Comparison of ENCODE assay signal across 13 cellular contexts in the genomic region with DNA sequence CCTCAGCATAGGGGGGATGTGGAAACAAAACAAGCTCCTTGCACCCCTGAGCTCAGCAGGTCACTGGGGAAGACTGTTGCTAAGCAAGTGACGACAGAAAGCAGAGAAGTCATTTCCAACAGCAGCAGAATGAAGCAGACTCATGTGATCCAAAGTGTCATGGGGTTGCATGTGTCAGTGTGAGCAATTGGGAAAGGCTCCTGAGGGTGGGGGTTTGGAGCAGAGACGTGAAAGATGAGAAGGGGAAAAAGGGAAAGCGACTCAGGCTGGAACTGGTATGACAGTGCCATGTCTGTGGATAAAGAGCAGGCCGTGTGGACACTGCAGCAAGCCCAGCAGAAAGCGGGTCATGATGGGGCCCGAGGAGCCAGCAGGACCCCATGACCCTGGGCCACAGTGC.
DNase-seq lines count a peak whose midpoint lies in the region; ATAC-seq, FAIRE-seq and TF ChIP-seq lines count a peak whose summit lies in the region.
"Had no signal": no experiment of that assay in that cellular context is flagged by ENCODE, and none has a peak within 500 bp of the region (broad histone marks: within the 10 kb centered on the region; RNA-seq: fewer than 3 reads in every experiment).

No MANE protein-coding gene starts in this region.

- H3K9me3 ChIP-seq in left lung: no peaks in the 10 kb centered on the region
- H3K9me3 ChIP-seq: colonic mucosa, tibial artery had no signal

- no peaks in the 10 kb centered on the region for H3K36me3 Mint-ChIP-seq in activated CD8-positive, alpha-beta T cell treated with anti-CD3 and anti-CD28 coated beads for 36 hours (ENCODE audit: low read depth)

- FAIRE-seq in bronchial epithelial cell (lab: Jason Lieb, UNC): no peak
- FAIRE-seq: G401.6, HTR-8/SVneo had no signal

- H3K27me3 ChIP-seq in bronchial epithelial cell (ENCODE audit: control insufficient read depth, insufficient read depth, low read length): no peaks in the 10 kb centered on the region
- peaks cover 0 to 41% of the 10 kb centered on the region in 2 donors for H3K27me3 ChIP-seq in left lung
- H3K27me3 ChIP-seq: colonic mucosa had no signal

- H3K9me3 Mint-ChIP-seq in activated CD8-positive, alpha-beta T cell treated with anti-CD3 and anti-CD28 coated beads for 36 hours: no peaks in the 10 kb centered on the region

- intact Hi-C loops in Right ventricle myocardium inferior (cut with DNase I): no loop called here
- intact Hi-C loops in Right ventricle myocardium superior (cut with DNase I): no loop called here
- intact Hi-C loops in left lung (cut with DNase I): no loop called here
- intact Hi-C loops in activated CD8-positive, alpha-beta T cell treated with anti-CD3 and anti-CD28 coated beads for 36 hours (cut with micrococcal nuclease): no loop called here

- CTCF ChIA-PET in activated CD8-positive, alpha-beta T cell treated with anti-CD3 and anti-CD28 coated beads for 36 hours (lab: Charles Lee): no interaction called here

- H3K36me3 ChIP-seq in bronchial epithelial cell (ENCODE audit: control insufficient read depth, insufficient read depth, low read length): no peaks in the 10 kb centered on the region
- no peaks in the 10 kb centered on the region for H3K36me3 ChIP-seq in left lung
- H3K36me3 ChIP-seq: colonic mucosa, tibial artery had no signal

- H3K4me1 ChIP-seq in left lung: no peaks in the 10 kb centered on the region
- H3K4me1 ChIP-seq: colonic mucosa, tibial artery had no signal

- DNase-seq in Right ventricle myocardium inferior (ENCODE audit: missing footprints) (no peak), Right ventricle myocardium superior (no peak), bronchial epithelial cell (ENCODE audit: low read depth) (peak; percentile 13), left lung (no peak), stromal cell of bone marrow (ENCODE audit: low read depth) (peak; percentile 94), T1000 (lab: John Stamatoyannopoulos, UW) (no peak), GM19238 (ENCODE audit: insufficient read length, low spot score) (no peak)
- DNase-seq in activated CD8-positive, alpha-beta T cell treated with anti-CD3 and anti-CD28 coated beads for 36 hours: no peak
- DNase-seq: colonic mucosa, NCI-H1417 treated with DMSO at 0.1 percent for 48 hours had no signal

- H3K4me3 Mint-ChIP-seq in activated CD8-positive, alpha-beta T cell treated with anti-CD3 and anti-CD28 coated beads for 36 hours: no peak overlapping the region

- TF ChIP-seq CTCF in bronchial epithelial cell (IDR thresholded peaks at IDR 0.05; ENCODE audit: insufficient read depth, low read length, severe bottlenecking) (no peak), left lung (IDR thresholded peaks at IDR 0.05) (no peak)
- no peak for TF ChIP-seq CTCF in activated CD8-positive, alpha-beta T cell treated with anti-CD3 and anti-CD28 coated beads for 36 hours (IDR thresholded peaks at IDR 0.05)

- no peaks in the 10 kb centered on the region for H3K4me1 Mint-ChIP-seq in activated CD8-positive, alpha-beta T cell treated with anti-CD3 and anti-CD28 coated beads for 36 hours (ENCODE audit: low read depth)

- POLR2A ChIA-PET in activated CD8-positive, alpha-beta T cell treated with anti-CD3 and anti-CD28 coated beads for 36 hours (lab: Charles Lee): interaction anchor here (1.0 kb wide), 1 partner anchor 12 kb away, joined by 3 read pairs; no protein-coding TSS in a partner anchor

- no peak overlapping the region for H3K27ac ChIP-seq in left lung
- H3K27ac ChIP-seq: colonic mucosa, tibial artery had no signal

- H3K4me3 ChIP-seq in bronchial epithelial cell (ENCODE audit: low read depth, low read length) (no peak overlapping the region), left lung (no peak overlapping the region)
- H3K4me3 ChIP-seq: colonic mucosa, tibial artery had no signal

- ATAC-seq in Right ventricle myocardium inferior (peak; percentile 21), Right ventricle myocardium superior (ENCODE audit: poor library complexity) (no peak), left lung (peak; percentile 39)
- ATAC-seq in activated CD8-positive, alpha-beta T cell treated with anti-CD3 and anti-CD28 coated beads for 36 hours: no peak

- peaks cover 1% of the 10 kb centered on the region for H3K27me3 Mint-ChIP-seq in activated CD8-positive, alpha-beta T cell treated with anti-CD3 and anti-CD28 coated beads for 36 hours

- H3K27ac Mint-ChIP-seq in activated CD8-positive, alpha-beta T cell treated with anti-CD3 and anti-CD28 coated beads for 36 hours: no peak overlapping the region

Comparison
In these comparisons a context has a peak if more than half of its experiments do, and no peak if none do; other contexts are left out.
1. ATAC-seq: peak in Right ventricle myocardium inferior (single experiment) and left lung (single experiment); none in Right ventricle myocardium superior (single experiment) and activated CD8-positive, alpha-beta T cell treated with anti-CD3 and anti-CD28 coated beads for 36 hours (single experiment).
2. DNase-seq: peak in bronchial epithelial cell (single experiment) and stromal cell of bone marrow (single experiment); none in Right ventricle myocardium inferior (single experiment), Right ventricle myocardium superior (single experiment), left lung (0 of 2), T1000 (single experiment), activated CD8-positive, alpha-beta T cell treated with anti-CD3 and anti-CD28 coated beads for 36 hours (single experiment) and GM19238 (single experiment).